In the genomic region with DNA sequence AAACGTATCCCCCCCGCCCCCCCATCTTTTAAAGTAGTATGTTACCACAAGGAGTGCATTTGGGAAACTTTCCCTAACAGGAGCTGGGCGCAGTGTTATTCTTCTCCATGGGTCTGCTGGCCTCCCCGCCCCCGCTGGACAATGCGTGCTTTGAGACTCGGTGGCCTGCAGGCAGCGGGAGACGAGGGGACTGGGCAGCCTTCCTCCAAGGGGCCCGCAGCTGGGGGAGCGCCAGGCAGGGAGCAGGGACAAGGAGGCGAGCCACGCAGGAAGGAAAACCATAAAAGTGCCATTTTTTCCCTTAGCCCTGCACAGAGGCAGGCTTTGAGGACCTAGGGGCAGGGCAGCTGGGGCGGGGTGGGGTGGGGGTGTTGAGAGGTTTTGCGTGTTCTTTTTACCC, we compare ENCODE assay signal across 18 cellular contexts. TPM values are rescaled to one million over a fixed set of nuclear protein-coding genes. Genes with fewer than 3 reads are reported as not detected.
DNase-seq lines count a peak whose midpoint lies in the region; TF ChIP-seq lines count a peak whose summit lies in the region.
"Had no signal": no experiment of that assay in that cellular context is flagged by ENCODE, and none has a peak within 500 bp of the region (broad histone marks: within the 10 kb centered on the region; RNA-seq: fewer than 3 reads in every experiment).

No MANE protein-coding gene starts in this region.

- TF ChIP-seq CTCF in neural crest cell (conservative IDR thresholded peaks at IDR 0.05) (no peak), type B pancreatic cell (conservative IDR thresholded peaks at IDR 0.05) (no peak), Calu3 (IDR thresholded peaks at IDR 0.05; ENCODE audit: unreplicated experiment) (no peak), Caco-2 (IDR thresholded peaks at IDR 0.05; ENCODE audit: insufficient read depth in 1 of 2, low read depth in 1 of 2, low read length in 1 of 2, severe bottlenecking in 1 of 2, unreplicated experiment in 1 of 2) (no peak)

- H3K36me3 Mint-ChIP-seq in activated CD4-positive, alpha-beta T cell treated with anti-CD3 and anti-CD28 coated beads, Interleukin-2, amount 10 ng/mL, durations not matched to agents 7 days and 5 days (ENCODE audit: low read depth): no peaks in the 10 kb centered on the region
- H3K36me3 Mint-ChIP-seq in neural crest cell (ENCODE audit: low read depth): peaks cover 10% of the 10 kb centered on the region
- H3K36me3 Mint-ChIP-seq in type B pancreatic cell: peaks cover 12% of the 10 kb centered on the region
- no peaks in the 10 kb centered on the region for H3K36me3 Mint-ChIP-seq in Calu3 (ENCODE audit: insufficient read depth, unreplicated experiment)
- peaks cover 4% of the 10 kb centered on the region for H3K36me3 Mint-ChIP-seq in Caco-2 (ENCODE audit: insufficient read depth, unreplicated experiment)

- H3K9me3 Mint-ChIP-seq in activated CD4-positive, alpha-beta T cell treated with anti-CD3 and anti-CD28 coated beads, Interleukin-2, amount 10 ng/mL, durations not matched to agents 7 days and 5 days: peaks cover 7% of the 10 kb centered on the region
- H3K9me3 Mint-ChIP-seq in neural crest cell (no peaks in the 10 kb centered on the region), type B pancreatic cell (no peaks in the 10 kb centered on the region), Calu3 (ENCODE audit: low read depth, unreplicated experiment) (no peaks in the 10 kb centered on the region), Caco-2 (ENCODE audit: unreplicated experiment) (no peaks in the 10 kb centered on the region)
- H3K9me3 Mint-ChIP-seq: HFFc6 had no signal

- H3K9me3 ChIP-seq in Caco-2: no peaks in the 10 kb centered on the region
- H3K9me3 ChIP-seq: lower lobe of right lung, MG63 had no signal

- DNase-seq in activated CD4-positive, alpha-beta T cell treated with anti-CD3 and anti-CD28 coated beads, Interleukin-2, amount 10 ng/mL, durations not matched to agents 7 days and 5 days: no peak
- no peak for DNase-seq in activated CD4-positive, alpha-beta T cell treated with anti-CD3 and anti-CD28 coated beads for 1 hour
- DNase-seq in head of caudate nucleus (peak; percentile 76 to 94 (median 86)), neural crest cell (ENCODE audit: low read depth, low spot score) (peak; percentile 64), type B pancreatic cell (ENCODE audit: extremely low spot score, unreplicated experiment) (no peak), T-helper 2 cell (no peak), Calu3 (no peak), Caco-2 (no peak)
- DNase-seq: CD4-positive, CD25-positive, alpha-beta regulatory T cell; DND-41; HFFc6; lower lobe of right lung; MG63; naive thymus-derived CD4-positive, alpha-beta T cell; NCI-H446 treated with DMSO at 0.1 percent for 48 hours; T-cell had no signal

- intact Hi-C loops in head of caudate nucleus (cut with DNase I): no loop called here
- intact Hi-C loops in Calu3 (cut with micrococcal nuclease; ENCODE audit: unreplicated experiment): no loop called here
- intact Hi-C loops in Caco-2 (cut with micrococcal nuclease; ENCODE audit: unreplicated experiment): loop anchor here (1.0 to 5.0 kb wide), 4 partner anchors 125 to 532 kb away; no protein-coding TSS in a partner anchor

- H3K27me3 ChIP-seq in Caco-2 (replicated peaks; ENCODE audit: control insufficient read depth, insufficient read depth, low read length): no peaks in the 10 kb centered on the region

- peak overlapping the region; percentile 69 for H3K27ac Mint-ChIP-seq in activated CD4-positive, alpha-beta T cell treated with anti-CD3 and anti-CD28 coated beads, Interleukin-2, amount 10 ng/mL, durations not matched to agents 7 days and 5 days
- H3K27ac Mint-ChIP-seq in neural crest cell (ENCODE audit: unreplicated experiment) (no peak overlapping the region), type B pancreatic cell (no peak overlapping the region), Calu3 (ENCODE audit: unreplicated experiment) (no peak overlapping the region), Caco-2 (ENCODE audit: unreplicated experiment) (no peak overlapping the region)
- H3K27ac Mint-ChIP-seq: HFFc6; stimulated activated naive CD8-positive, alpha-beta T cell treated with anti-CD3 and anti-CD28 coated beads, Interleukin-15, Interleukin-2, amounts not matched to agents 100 ng/mL and 50 ng/mL, for 24 hours; T-cell had no signal

- peaks cover 10% of the 10 kb centered on the region for H3K4me1 ChIP-seq in Caco-2

- no peaks in the 10 kb centered on the region for H3K36me3 ChIP-seq in Caco-2 (ENCODE audit: control insufficient read depth, insufficient read depth, low read length)
- H3K36me3 ChIP-seq: lower lobe of right lung, MG63 had no signal

- no peak overlapping the region for H3K4me3 Mint-ChIP-seq in activated CD4-positive, alpha-beta T cell treated with anti-CD3 and anti-CD28 coated beads, Interleukin-2, amount 10 ng/mL, durations not matched to agents 7 days and 5 days
- H3K4me3 Mint-ChIP-seq in neural crest cell: peak overlapping the region; percentile 88
- H3K4me3 Mint-ChIP-seq in type B pancreatic cell: peak overlapping the region; percentile 77
- no peak overlapping the region for H3K4me3 Mint-ChIP-seq in Calu3 (ENCODE audit: low read depth, unreplicated experiment)
- H3K4me3 Mint-ChIP-seq in Caco-2 (ENCODE audit: unreplicated experiment): no peak overlapping the region
- H3K4me3 Mint-ChIP-seq: central memory CD8-positive, alpha-beta T cell; HFFc6 had no signal

- H3K4me3 ChIP-seq in Caco-2 (ENCODE audit: low read depth, low read length): no peak overlapping the region
- H3K4me3 ChIP-seq: MG63 had no signal

- BruUV-seq in Calu3 (replicated peaks; lab: Mats Ljungman, UMichigan) (no TSS peak), Caco-2 (replicated peaks; lab: Mats Ljungman, UMichigan) (no TSS peak)

- H3K4me1 Mint-ChIP-seq in activated CD4-positive, alpha-beta T cell treated with anti-CD3 and anti-CD28 coated beads, Interleukin-2, amount 10 ng/mL, durations not matched to agents 7 days and 5 days: peaks cover 10% of the 10 kb centered on the region
- H3K4me1 Mint-ChIP-seq in neural crest cell (peaks cover 96% of the 10 kb centered on the region), type B pancreatic cell (ENCODE audit: unreplicated experiment) (peaks cover 44% of the 10 kb centered on the region), Calu3 (ENCODE audit: low read depth, unreplicated experiment) (no peaks in the 10 kb centered on the region), Caco-2 (ENCODE audit: low read depth, unreplicated experiment) (no peaks in the 10 kb centered on the region)

- peaks cover 92% of the 10 kb centered on the region for H3K27me3 Mint-ChIP-seq in activated CD4-positive, alpha-beta T cell treated with anti-CD3 and anti-CD28 coated beads, Interleukin-2, amount 10 ng/mL, durations not matched to agents 7 days and 5 days
- H3K27me3 Mint-ChIP-seq in neural crest cell (ENCODE audit: low read depth) (peaks cover 5% of the 10 kb centered on the region), type B pancreatic cell (peaks cover 99% of the 10 kb centered on the region), Calu3 (ENCODE audit: unreplicated experiment) (peaks cover 86% of the 10 kb centered on the region), Caco-2 (ENCODE audit: insufficient read depth, unreplicated experiment) (no peaks in the 10 kb centered on the region)

- POLR2A ChIA-PET in activated CD4-positive, alpha-beta T cell treated with anti-CD3 and anti-CD28 coated beads, Interleukin-2, amount 10 ng/mL, durations not matched to agents 7 days and 5 days (lab: Charles Lee): no interaction called here
- POLR2A ChIA-PET in Caco-2 (lab: Charles Lee): no interaction called here

- CTCF ChIA-PET in activated CD4-positive, alpha-beta T cell treated with anti-CD3 and anti-CD28 coated beads, Interleukin-2, amount 10 ng/mL, durations not matched to agents 7 days and 5 days (lab: Charles Lee): no interaction called here
- CTCF ChIA-PET in Calu3 (lab: Charles Lee): no interaction called here
- CTCF ChIA-PET in Caco-2 (lab: Charles Lee): no interaction called here

RNA-seq across cellular contexts. Expression of a gene that starts 14.1 kb away (rescaled TPM):
- total RNA-seq in activated CD4-positive, alpha-beta T cell treated with anti-CD3 and anti-CD28 coated beads, Interleukin-2, amount 10 ng/mL, durations not matched to agents 7 days and 5 days: not detected
- 105 and 110 TPM in 2 replicates for total RNA-seq in neural crest cell
- 20.5 and 70.4 TPM in 2 replicates for total RNA-seq in type B pancreatic cell (ENCODE audit: low replicate concordance)
- 0.19 and 0.39 TPM in 2 replicates for total RNA-seq in Calu3 (2022)
- 33.4 and 34.1 TPM in 2 replicates for total RNA-seq in Caco-2 (2022)
- total RNA-seq: CD4-positive, CD25-positive, alpha-beta regulatory T cell; HFFc6; naive thymus-derived CD4-positive, alpha-beta T cell had no signal

Comparison
In these comparisons a context has a peak if more than half of its experiments do, and no peak if none do; other contexts are left out.
1. DNase-seq: peak in head of caudate nucleus (42 of 42) and neural crest cell (single experiment); none in activated CD4-positive, alpha-beta T cell treated with anti-CD3 and anti-CD28 coated beads, Interleukin-2, amount 10 ng/mL, durations not matched to agents 7 days and 5 days (single experiment), activated CD4-positive, alpha-beta T cell treated with anti-CD3 and anti-CD28 coated beads for 1 hour (single experiment), type B pancreatic cell (single experiment), T-helper 2 cell (0 of 5), Calu3 (single experiment) and Caco-2 (0 of 2).
2. H3K4me3 Mint-ChIP-seq: peak in neural crest cell (single experiment) and type B pancreatic cell (single experiment); none in activated CD4-positive, alpha-beta T cell treated with anti-CD3 and anti-CD28 coated beads, Interleukin-2, amount 10 ng/mL, durations not matched to agents 7 days and 5 days (single experiment), Calu3 (single experiment) and Caco-2 (single experiment).
3. RNA of a gene that starts 14.1 kb away (total RNA-seq): 105 to 110 TPM in neural crest cell, 20.5 to 70.4 TPM in type B pancreatic cell and 33.4 to 34.1 TPM in Caco-2; 0.19 to 0.39 TPM in Calu3 and not detected in activated CD4-positive, alpha-beta T cell treated with anti-CD3 and anti-CD28 coated beads, Interleukin-2, amount 10 ng/mL, durations not matched to agents 7 days and 5 days; every median in the first group is over 10 times any median in the second.